ENCODE assay signal across 1 cellular context in genomic region chr18:332007-332406, GRCh38.
A peak's percentile ranks its signal among the peaks of the same experiment; 100 is the strongest.
TF ChIP-seq lines count a peak whose summit lies in the region.

No MANE protein-coding gene starts in this region.

TF ChIP-seq in K562, 482 proteins besides CTCF, POLR2A, EP300 and RAD21 (continued from another document):
- TF ChIP-seq E4F1 (CRISPR knock-in tag; IDR thresholded peaks at IDR 0.05; ENCODE audit: borderline replicate concordance) (no peak), BRD9 (IDR thresholded peaks at IDR 0.05; ENCODE audit: low read depth, partially characterized antibody) (no peak), ZNF707 (CRISPR knock-in tag; conservative IDR thresholded peaks at IDR 0.05) (no peak), POLR2AphosphoS2 (IDR thresholded peaks at IDR 0.05; ENCODE audit: low read length) (no peak), TRIM28 (IDR thresholded peaks at IDR 0.05) (no peak), ZNF445 (CRISPR knock-in tag; IDR thresholded peaks at IDR 0.05; ENCODE audit: low read depth) (no peak), CBFA2T3 (IDR thresholded peaks at IDR 0.05) (peak; percentile 36), IRF2 (CRISPR knock-in tag; IDR thresholded peaks at IDR 0.05) (no peak), SLC30A9 (CRISPR knock-in tag; IDR thresholded peaks at IDR 0.05) (no peak), SNRNP70 (optimal IDR thresholded peaks at IDR 0.05; ENCODE audit: low read depth, low read length) (no peak)
TF ChIP-seq in K562: peak in this region for 2.
